ENCODE assay signal across 10 cellular contexts in genomic region chr2:28233070-28233718, GRCh38.
A peak's percentile ranks its signal among the peaks of the same experiment; 100 is the strongest.
DNase-seq lines count a peak whose midpoint lies in the region; ATAC-seq, FAIRE-seq and TF ChIP-seq lines count a peak whose summit lies in the region.
"Had no signal": no experiment of that assay in that cellular context is flagged by ENCODE, and none has a peak within 500 bp of the region (broad histone marks: within the 10 kb centered on the region; RNA-seq: fewer than 3 reads in every experiment).

No MANE protein-coding gene starts in this region.

- H3K4me1 ChIP-seq in A549 (peaks cover 50% of the 10 kb centered on the region), mucosa of rectum (ENCODE audit: control insufficient read depth in 2 of 2, insufficient read depth in 2 of 2, low read length in 2 of 2) (peaks cover 18 to 23% of the 10 kb centered on the region in 2 donors)

- H3K4me2 ChIP-seq in A549, result peak overlapping the region; percentile 73

- no peaks in the 10 kb centered on the region for H3K27me3 Mint-ChIP-seq in chondrocyte (ENCODE audit: low read depth)
- H3K27me3 Mint-ChIP-seq: activated naive CD4-positive, alpha-beta T cell treated with anti-CD3 and anti-CD28 coated beads, Interleukin-2, amount 50 U/mL, for 24 hours had no signal

- peak overlapping the region; percentile 80 for H3K27ac Mint-ChIP-seq in chondrocyte (ENCODE audit: unreplicated experiment)
- H3K27ac Mint-ChIP-seq: activated naive CD4-positive, alpha-beta T cell treated with anti-CD3 and anti-CD28 coated beads, Interleukin-2, amount 50 U/mL, for 24 hours had no signal

- no peaks in the 10 kb centered on the region for H3K9me3 Mint-ChIP-seq in chondrocyte (ENCODE audit: low read depth)
- H3K9me3 Mint-ChIP-seq: activated naive CD4-positive, alpha-beta T cell treated with anti-CD3 and anti-CD28 coated beads, Interleukin-2, amount 50 U/mL, for 24 hours had no signal

- H3K9me3 ChIP-seq in A549 (no peaks in the 10 kb centered on the region), mucosa of rectum (ENCODE audit: control insufficient read depth in 2 of 2, low read length in 2 of 2) (no peaks in the 10 kb centered on the region)

- FAIRE-seq in A549 (lab: Jason Lieb, UNC) (peak; percentile 63), H54 (lab: Jason Lieb, UNC) (peak; percentile 33)

- H3K4me1 Mint-ChIP-seq in chondrocyte (ENCODE audit: low read depth), result peaks cover 38% of the 10 kb centered on the region
- H3K4me1 Mint-ChIP-seq: activated naive CD4-positive, alpha-beta T cell treated with anti-CD3 and anti-CD28 coated beads, Interleukin-2, amount 50 U/mL, for 24 hours had no signal

- H3K4me3 ChIP-seq in A549 (peak overlapping the region; percentile 1; the same call in 1 of the 3 replicates), mucosa of rectum (ENCODE audit: low read length in 2 of 2) (peak overlapping the region in 1 of 2 donors; percentile 13)

- no peak overlapping the region for H3K4me3 Mint-ChIP-seq in chondrocyte (ENCODE audit: unreplicated experiment)
- H3K4me3 Mint-ChIP-seq: activated naive CD4-positive, alpha-beta T cell treated with anti-CD3 and anti-CD28 coated beads, Interleukin-2, amount 50 U/mL, for 24 hours had no signal

- ATAC-seq in A549 (peak; percentile 84 to 92), HG02571 (IDR thresholded peaks at IDR 0.05; ENCODE audit: unreplicated experiment) (no peak), HG02870 (IDR thresholded peaks at IDR 0.05; ENCODE audit: unreplicated experiment) (no peak)

- peaks cover under 1% of the 10 kb centered on the region for H3K36me3 Mint-ChIP-seq in chondrocyte (ENCODE audit: low read depth)

- H3K27ac ChIP-seq in A549, result peak overlapping the region; percentile 81 to 86
- peak overlapping the region; percentile 79 to 81 for H3K27ac ChIP-seq in mucosa of rectum (ENCODE audit: low read depth in 2 of 2, low read length in 2 of 2)
- H3K27ac ChIP-seq in substantia nigra (ENCODE audit: low read depth, low read length, poor library complexity, severe bottlenecking), result no peak overlapping the region

- CTCF ChIA-PET in A549 (lab: Yijun Ruan, JAX), result interaction anchor here (1.1 kb wide), 1 partner anchor 190 kb away, joined by 3 read pairs; no protein-coding TSS in a partner anchor

- TF ChIP-seq RAD21 in A549 (conservative IDR thresholded peaks at IDR 0.05 in 1 of 2, IDR thresholded peaks at IDR 0.05 in 1 of 2), result peak in 1 of 2 experiments; percentile 39; a peak in 2 of 5 replicates

- no peaks in the 10 kb centered on the region for H3K27me3 ChIP-seq in mucosa of rectum (ENCODE audit: control insufficient read depth in 2 of 2, insufficient read depth in 2 of 2, low read length in 2 of 2)

- POLR2A ChIA-PET in A549 (lab: Yijun Ruan, JAX), result interaction anchor here (1.0 to 2.6 kb wide), 2 partner anchors 17 to 157 kb away, joined by 3 to 6 read pairs; no protein-coding TSS in a partner anchor

- peak overlapping the region in 1 of 2 donors; percentile 45 for H3K9ac ChIP-seq in mucosa of rectum (ENCODE audit: low read depth in 1 of 2, low read length in 2 of 2)

- WGBS in A549 (ENCODE audit: missing lambda C conversion rate), result 2% methylated on average over 7 of the region's 7 CpGs

- TF ChIP-seq POLR2A in A549 (IDR thresholded peaks at IDR 0.05; ENCODE audit: low read length), result no peak
- no peak for TF ChIP-seq POLR2A in H54 (IDR thresholded peaks at IDR 0.05; ENCODE audit: low read depth, low read length)

- peak in 1 of 2 experiments; percentile 34; a peak in 1 of 5 replicates for TF ChIP-seq EP300 in A549 (IDR thresholded peaks at IDR 0.05)

- H3K36me3 ChIP-seq in mucosa of rectum (ENCODE audit: control insufficient read depth in 2 of 2, insufficient read depth in 2 of 2, low read length in 2 of 2), result no peaks in the 10 kb centered on the region

- peak; percentile 55 to 74 for DNase-seq in A549 (ENCODE audit: low read depth in 1 of 2, low spot score in 1 of 2)
- DNase-seq in H54 (ENCODE audit: insufficient read length, low spot score), result peak; percentile 33
- no peak for DNase-seq in chondrocyte (ENCODE audit: low spot score)
- DNase-seq in amygdala (lab: John Stamatoyannopoulos, UW), result no peak
- DNase-seq in substantia nigra (lab: John Stamatoyannopoulos, UW), result no peak
- DNase-seq: NCI-H2171 treated with DMSO at 0.1 percent for 48 hours had no signal

- no peak for TF ChIP-seq CTCF in A549 (IDR thresholded peaks at IDR 0.05)
- TF ChIP-seq CTCF in chondrocyte (IDR thresholded peaks at IDR 0.05), result no peak

TF ChIP-seq in A549, 52 proteins besides CTCF, POLR2A, EP300 and RAD21 (continues in another document):
- TF ChIP-seq FOSL2 (IDR thresholded peaks at IDR 0.05) (no peak), FOSL2 (CRISPR knock-in tag; IDR thresholded peaks at IDR 0.05) (peak; percentile 34; the same call in 1 of the 2 replicates), KDM5A (IDR thresholded peaks at IDR 0.05) (no peak), JUNB (IDR thresholded peaks at IDR 0.05) (peak; percentile 61; the same call in 1 of the 2 replicates), PBX3 (IDR thresholded peaks at IDR 0.05) (no peak), NPAS2 (CRISPR knock-in tag; IDR thresholded peaks at IDR 0.05; ENCODE audit: borderline replicate concordance) (no peak), SREBF2 (IDR thresholded peaks at IDR 0.05) (no peak), EHF (CRISPR knock-in tag; IDR thresholded peaks at IDR 0.05) (no peak), ELK1 (IDR thresholded peaks at IDR 0.05; ENCODE audit: low read depth, low read length) (no peak), ESRRA (IDR thresholded peaks at IDR 0.05; ENCODE audit: borderline replicate concordance, low read length) (no peak), ZC3H11A (IDR thresholded peaks at IDR 0.05) (no peak), CEBPB (IDR thresholded peaks at IDR 0.05) (no peak; a peak in 1 of 4 replicates), REST (IDR thresholded peaks at IDR 0.05) (no peak), BHLHE40 (IDR thresholded peaks at IDR 0.05; ENCODE audit: low read depth, low read length) (no peak), EHMT2 (IDR thresholded peaks at IDR 0.05; ENCODE audit: low read depth) (no peak), USF2 (IDR thresholded peaks at IDR 0.05) (no peak), ZNF302 (CRISPR knock-in tag; IDR thresholded peaks at IDR 0.05) (no peak), MAX (IDR thresholded peaks at IDR 0.05) (peak; percentile 56; the same call in 1 of the 2 replicates), NR3C1 (IDR thresholded peaks at IDR 0.05) (no peak), RNF2 (IDR thresholded peaks at IDR 0.05; ENCODE audit: borderline replicate concordance, low read depth) (no peak), HDAC2 (IDR thresholded peaks at IDR 0.05) (no peak)

Comparison
In these comparisons a context has a peak if more than half of its experiments do, and no peak if none do; other contexts are left out.
1. ATAC-seq: peak in A549 (2 of 2); none in HG02571 (single experiment) and HG02870 (single experiment).
2. DNase-seq: peak in A549 (2 of 2) and H54 (single experiment); none in chondrocyte (single experiment), amygdala (0 of 56) and substantia nigra (0 of 49).